In genomic region chr2:230685165-230685560, GRCh38 we compare ENCODE assay signal across 20 cellular contexts. TPM values are rescaled to one million over a fixed set of nuclear protein-coding genes. Genes with fewer than 3 reads are reported as not detected.
DNase-seq lines count a peak whose midpoint lies in the region; ATAC-seq, FAIRE-seq and TF ChIP-seq lines count a peak whose summit lies in the region.
"Had no signal": no experiment of that assay in that cellular context is flagged by ENCODE, and none has a peak within 500 bp of the region (broad histone marks: within the 10 kb centered on the region; RNA-seq: fewer than 3 reads in every experiment).

No MANE protein-coding gene starts in this region.

- H3K4me1 ChIP-seq in RWPE2 (ENCODE audit: insufficient read depth, poor library complexity, severe bottlenecking) (peaks cover 48% of the 10 kb centered on the region), hepatocyte (ENCODE audit: insufficient read depth) (peaks cover 10% of the 10 kb centered on the region), small intestine (ENCODE audit: control insufficient read depth in 2 of 2, insufficient read depth in 1 of 2, low read depth in 1 of 2, low read length in 1 of 2) (peaks cover 0 to 2% of the 10 kb centered on the region in 2 donors)
- H3K4me1 ChIP-seq: upper lobe of left lung had no signal

- H3K9me2 ChIP-seq in hepatocyte (replicated peaks; ENCODE audit: insufficient read depth) = no peaks in the 10 kb centered on the region

- no peaks in the 10 kb centered on the region for H3K79me2 ChIP-seq in hepatocyte

- no peak for FAIRE-seq in small intestine (lab: Jason Lieb, UNC)
- FAIRE-seq: G401.6 had no signal

- H3K27me3 Mint-ChIP-seq in endothelial cell (ENCODE audit: unreplicated experiment) = peaks cover 2% of the 10 kb centered on the region
- H3K27me3 Mint-ChIP-seq: activated naive CD8-positive, alpha-beta T cell treated with anti-CD3 and anti-CD28 coated beads, Interleukin-2, amount 10 ng/mL, durations not matched to agents 7 days and 5 days; IgD-negative memory B cell had no signal

- no peaks in the 10 kb centered on the region for H3K36me3 Mint-ChIP-seq in endothelial cell (ENCODE audit: low read depth, unreplicated experiment)
- H3K36me3 Mint-ChIP-seq: CD8-positive, alpha-beta memory T cell had no signal

- ATAC-seq in RWPE2 (ENCODE audit: low read depth) = peak; percentile 8
- peak; percentile 63 for ATAC-seq in sciatic nerve

- WGBS in hepatocyte (ENCODE audit: low lambda C conversion rate, missing lambda C conversion rate) = 38% methylated on average over 6 of the region's 6 CpGs
- 63 to 86% (median 73%) methylated on average over 6 of the region's 6 CpGs for WGBS in small intestine, 3 donors

- H3K9me3 ChIP-seq in RWPE2 (ENCODE audit: severe bottlenecking) (no peaks in the 10 kb centered on the region), hepatocyte (ENCODE audit: low read depth) (no peaks in the 10 kb centered on the region), small intestine (ENCODE audit: control insufficient read depth, low read depth) (no peaks in the 10 kb centered on the region)
- H3K9me3 ChIP-seq: heart left ventricle, upper lobe of left lung had no signal

- DNase-seq in DMS 273 (lab: John Stamatoyannopoulos, UW; ENCODE audit: unreplicated experiment) = peak; percentile 27
- no peak for DNase-seq in DMS 273 treated with DMSO at 0.1 percent for 48 hours (lab: John Stamatoyannopoulos, UW)
- DNase-seq in RWPE2 (ENCODE audit: low spot score) = no peak
- DNase-seq in hepatocyte (ENCODE audit: low spot score) = no peak
- DNase-seq in sciatic nerve (ENCODE audit: low spot score) = no peak
- DNase-seq in small intestine = no peak
- no peak for DNase-seq in endothelial cell (ENCODE audit: low spot score)
- DNase-seq in foreskin fibroblast = no peak
- DNase-seq: activated CD4-positive, CD25-positive, alpha-beta regulatory T cell treated with anti-CD3 and anti-CD28 coated beads, Interleukin-2, amount 50 U/mL, for 72 hours; activated CD8-positive, alpha-beta memory T cell treated with anti-CD3 and anti-CD28 coated beads, Interleukin-2, amount 50 U/mL, for 48 hours; activated naive CD8-positive, alpha-beta T cell treated with anti-CD3 and anti-CD28 coated beads, Interleukin-2, amount 10 ng/mL, durations not matched to agents 7 days and 5 days; CD8-positive, alpha-beta memory T cell; heart left ventricle; OCI-M1; stimulated activated CD4-positive, alpha-beta T cell treated with anti-CD3 and anti-CD28 coated beads, Interleukin-1b, Interleukin-23, amount 100 ng/mL, for 48 hours; T-helper 1 cell; upper lobe of left lung had no signal

- H3K4me2 ChIP-seq in hepatocyte = no peak overlapping the region

- no peak overlapping the region for H2AFZ ChIP-seq in hepatocyte

- H3K4me3 ChIP-seq in RWPE2 (ENCODE audit: severe bottlenecking) (no peak overlapping the region), hepatocyte (no peak overlapping the region), small intestine (ENCODE audit: low read depth in 1 of 2, low read length in 2 of 2) (no peak overlapping the region), foreskin fibroblast (ENCODE audit: low read depth in 1 of 2, low read length in 2 of 2) (no peak overlapping the region)
- H3K4me3 ChIP-seq: upper lobe of left lung had no signal

- H3K27me3 ChIP-seq in RWPE2 (ENCODE audit: insufficient read depth, poor library complexity, severe bottlenecking) (no peaks in the 10 kb centered on the region), hepatocyte (no peaks in the 10 kb centered on the region), small intestine (ENCODE audit: control insufficient read depth in 2 of 2, insufficient read depth in 2 of 2, low read length in 2 of 2) (no peaks in the 10 kb centered on the region)
- H3K27me3 ChIP-seq: heart left ventricle, upper lobe of left lung had no signal

- no peaks in the 10 kb centered on the region for H3K4me1 Mint-ChIP-seq in endothelial cell (ENCODE audit: unreplicated experiment)

- H3K9me3 Mint-ChIP-seq in endothelial cell (ENCODE audit: unreplicated experiment) = no peaks in the 10 kb centered on the region
- H3K9me3 Mint-ChIP-seq: CD8-positive, alpha-beta memory T cell; IgD-negative memory B cell had no signal

- intact Hi-C loops in sciatic nerve (cut with DNase I) = no loop called here

- H3K36me3 ChIP-seq in RWPE2 (ENCODE audit: low read depth) = no peaks in the 10 kb centered on the region
- no peaks in the 10 kb centered on the region for H3K36me3 ChIP-seq in hepatocyte (replicated peaks; ENCODE audit: insufficient read depth, low read depth)
- H3K36me3 ChIP-seq in small intestine (ENCODE audit: control insufficient read depth in 2 of 2, insufficient read depth in 2 of 2, low read length in 2 of 2) = no peaks in the 10 kb centered on the region
- H3K36me3 ChIP-seq: heart left ventricle, upper lobe of left lung had no signal

- no peak for TF ChIP-seq CTCF in RWPE2 (IDR thresholded peaks at IDR 0.05; ENCODE audit: poor library complexity, severe bottlenecking)
- TF ChIP-seq CTCF in hepatocyte (IDR thresholded peaks at IDR 0.05; ENCODE audit: poor library complexity) = no peak
- TF ChIP-seq CTCF in endothelial cell (IDR thresholded peaks at IDR 0.05; ENCODE audit: unreplicated experiment) = no peak
- TF ChIP-seq CTCF in foreskin fibroblast (IDR thresholded peaks at IDR 0.05; ENCODE audit: low read depth, low read length) = no peak

- no peaks in the 10 kb centered on the region for H4K20me1 ChIP-seq in hepatocyte (ENCODE audit: insufficient read depth, poor library complexity, severe bottlenecking)

- peak overlapping the region; percentile 85 for H3K27ac ChIP-seq in RWPE2 (ENCODE audit: poor library complexity, severe bottlenecking)
- peak overlapping the region; percentile 5 for H3K27ac ChIP-seq in hepatocyte
- no peak overlapping the region for H3K27ac ChIP-seq in small intestine (ENCODE audit: low read depth in 1 of 2, low read length in 1 of 2)
- H3K27ac ChIP-seq: 22Rv1, upper lobe of left lung had no signal

- no peak overlapping the region for H3K4me3 Mint-ChIP-seq in endothelial cell (ENCODE audit: unreplicated experiment)
- H3K4me3 Mint-ChIP-seq: activated naive CD8-positive, alpha-beta T cell treated with anti-CD3 and anti-CD28 coated beads, Interleukin-2, amount 10 ng/mL, durations not matched to agents 7 days and 5 days; CD8-positive, alpha-beta memory T cell; IgD-negative memory B cell had no signal

- no peak overlapping the region for H3K27ac Mint-ChIP-seq in endothelial cell (ENCODE audit: unreplicated experiment)
- H3K27ac Mint-ChIP-seq: activated naive CD8-positive, alpha-beta T cell treated with anti-CD3 and anti-CD28 coated beads, Interleukin-2, amount 10 ng/mL, durations not matched to agents 7 days and 5 days; CD8-positive, alpha-beta memory T cell; IgD-negative memory B cell had no signal

RNA-seq across cellular contexts. Expression of gene CAB39, which starts 27.5 kb away (rescaled TPM):
- 83.9 and 84.4 TPM in 2 replicates for total RNA-seq in hepatocyte
- polyA plus RNA-seq in hepatocyte = 37.2 and 38.5 TPM in 2 replicates
- total RNA-seq in sciatic nerve = 59.5 TPM
- polyA plus RNA-seq in small intestine = 10 to 100 TPM; 38.2 to 59.7 (median 53.2) TPM
- total RNA-seq in endothelial cell (ENCODE audit: unreplicated experiment) = 48.7 TPM

Comparison
In these comparisons a context has a peak if more than half of its experiments do, and no peak if none do; other contexts are left out.
1. H3K27ac ChIP-seq: peak in RWPE2 (single experiment) and hepatocyte (single experiment); none in small intestine (0 of 2).